Comparison of ENCODE assay signal across 20 cellular contexts in genomic region chr11:26599421-26599820, GRCh38. TPM values are rescaled to one million over a fixed set of nuclear protein-coding genes. Genes with fewer than 3 reads are reported as not detected.
DNase-seq lines count a peak whose midpoint lies in the region; FAIRE-seq and TF ChIP-seq lines count a peak whose summit lies in the region.
"Had no signal": no experiment of that assay in that cellular context is flagged by ENCODE, and none has a peak within 500 bp of the region (broad histone marks: within the 10 kb centered on the region; RNA-seq: fewer than 3 reads in every experiment).

No MANE protein-coding gene starts in this region.

- no peaks in the 10 kb centered on the region for H3K36me3 Mint-ChIP-seq in endodermal cell (ENCODE audit: low read depth)
- H3K36me3 Mint-ChIP-seq: activated naive CD8-positive, alpha-beta T cell treated with anti-CD3 and anti-CD28 coated beads, Interleukin-2, amount 10 ng/mL, durations not matched to agents 7 days and 5 days; CD8-positive, alpha-beta memory T cell had no signal

- H4K91ac ChIP-seq in mesenchymal stem cell (ENCODE audit: low read length) = no peak overlapping the region

- no peak overlapping the region for H3K18ac ChIP-seq in mesenchymal stem cell (ENCODE audit: low read depth in 1 of 2, low read length in 2 of 2)

- H3K9me3 ChIP-seq in mesenchymal stem cell (ENCODE audit: control insufficient read depth, low read length) = no peaks in the 10 kb centered on the region
- no peaks in the 10 kb centered on the region for H3K9me3 ChIP-seq in sigmoid colon
- no peaks in the 10 kb centered on the region for H3K9me3 ChIP-seq in endodermal cell (ENCODE audit: control insufficient read depth, low read length)
- H3K9me3 ChIP-seq: upper lobe of left lung had no signal

- no peak overlapping the region for H3K14ac ChIP-seq in mesenchymal stem cell (ENCODE audit: low read length in 2 of 2)

- no peak overlapping the region for H2AFZ ChIP-seq in mesenchymal stem cell (ENCODE audit: low read depth, low read length)

- peaks cover 11% of the 10 kb centered on the region for H3K4me1 Mint-ChIP-seq in endodermal cell
- H3K4me1 Mint-ChIP-seq: activated CD4-positive, alpha-beta T cell treated with anti-CD3 and anti-CD28 coated beads, Interleukin-2, amount 10 ng/mL, durations not matched to agents 7 days and 5 days; activated naive CD8-positive, alpha-beta T cell treated with anti-CD3 and anti-CD28 coated beads, Interleukin-2, amount 10 ng/mL, durations not matched to agents 7 days and 5 days; CD8-positive, alpha-beta memory T cell had no signal

- no peak overlapping the region for H2BK12ac ChIP-seq in mesenchymal stem cell (ENCODE audit: low read length in 2 of 2)

- no peak for TF ChIP-seq CTCF in sigmoid colon (IDR thresholded peaks at IDR 0.05)
- no peak for TF ChIP-seq CTCF in endodermal cell (conservative IDR thresholded peaks at IDR 0.05)

- no peak for TF ChIP-seq EP300 in sigmoid colon (IDR thresholded peaks at IDR 0.05)

- H3K4ac ChIP-seq in mesenchymal stem cell (ENCODE audit: low read depth in 1 of 2, low read length in 2 of 2) = no peak overlapping the region

- FAIRE-seq in HTR-8/SVneo (lab: Jason Lieb, UNC) = no peak
- FAIRE-seq: colon had no signal

- no peak overlapping the region for H3K4me3 Mint-ChIP-seq in endodermal cell
- H3K4me3 Mint-ChIP-seq: activated CD4-positive, alpha-beta T cell treated with anti-CD3 and anti-CD28 coated beads, Interleukin-2, amount 10 ng/mL, durations not matched to agents 7 days and 5 days; activated naive CD8-positive, alpha-beta T cell treated with anti-CD3 and anti-CD28 coated beads, Interleukin-2, amount 10 ng/mL, durations not matched to agents 7 days and 5 days; activated T-cell treated with anti-CD3 and anti-CD28 coated beads, Interleukin-2, amount 50 U/mL, for 24 hours; CD8-positive, alpha-beta memory T cell; T-helper 2 cell treated with Interferon-gamma antibody and Interleukin-4, amounts not matched to agents 5 μg/mL and 100 μg/mL, for 36 hours had no signal

- intact Hi-C loops in sigmoid colon (cut with DNase I) = no loop called here

- H3K4me2 ChIP-seq in mesenchymal stem cell (ENCODE audit: low read length, poor library complexity, severe bottlenecking) = no peak overlapping the region

- H3K4me1 ChIP-seq in mesenchymal stem cell (ENCODE audit: control insufficient read depth, insufficient read depth, low read depth, low read length) = no peaks in the 10 kb centered on the region
- H3K4me1 ChIP-seq in sigmoid colon = no peaks in the 10 kb centered on the region
- no peaks in the 10 kb centered on the region for H3K4me1 ChIP-seq in endodermal cell (ENCODE audit: control insufficient read depth, insufficient read depth, low read length)
- H3K4me1 ChIP-seq: upper lobe of left lung had no signal

- H3K27me3 ChIP-seq in mesenchymal stem cell (ENCODE audit: control insufficient read depth in 1 of 2, insufficient read depth in 1 of 2, low read length in 2 of 2) (no peaks in the 10 kb centered on the region), sigmoid colon (no peaks in the 10 kb centered on the region), endodermal cell (ENCODE audit: control insufficient read depth, insufficient read depth, low read length, poor library complexity, severe bottlenecking) (no peaks in the 10 kb centered on the region)
- H3K27me3 ChIP-seq: upper lobe of left lung had no signal

- WGBS in mesenchymal stem cell = 88% methylated on average over 2 of the region's 2 CpGs
- WGBS in sigmoid colon, 2 donors = 63 to 85% methylated on average over 2 of the region's 2 CpGs
- 96 to 100% methylated on average over 1 to 2 of the region's 2 CpGs for WGBS in endodermal cell (ENCODE audit: insufficient coverage in 1 of 2, insufficient read length in 1 of 2), 2 experiments

- H2BK5ac ChIP-seq in mesenchymal stem cell (ENCODE audit: low read depth, low read length, poor library complexity, severe bottlenecking) = no peak overlapping the region

- H3K79me1 ChIP-seq in mesenchymal stem cell (replicated peaks; ENCODE audit: low read length, poor library complexity, severe bottlenecking) = no peaks in the 10 kb centered on the region

- H2BK120ac ChIP-seq in mesenchymal stem cell (ENCODE audit: low read depth, low read length) = no peak overlapping the region

- H3K27ac Mint-ChIP-seq in endodermal cell = no peak overlapping the region
- H3K27ac Mint-ChIP-seq: activated CD4-positive, alpha-beta T cell treated with anti-CD3 and anti-CD28 coated beads, Interleukin-2, amount 10 ng/mL, durations not matched to agents 7 days and 5 days; activated naive CD8-positive, alpha-beta T cell treated with anti-CD3 and anti-CD28 coated beads, Interleukin-2, amount 10 ng/mL, durations not matched to agents 7 days and 5 days; activated T-cell treated with anti-CD3 and anti-CD28 coated beads, Interleukin-2, amount 50 U/mL, for 24 hours; CD8-positive, alpha-beta memory T cell; T-helper 2 cell treated with Interferon-gamma antibody and Interleukin-4, amounts not matched to agents 5 μg/mL and 100 μg/mL, for 36 hours had no signal

- H3K4me3 ChIP-seq in mesenchymal stem cell (ENCODE audit: insufficient read depth in 1 of 2, low read depth in 1 of 2, low read length in 2 of 2) (no peak overlapping the region), sigmoid colon (no peak overlapping the region), endodermal cell (ENCODE audit: low read length) (no peak overlapping the region)
- H3K4me3 ChIP-seq: lung, upper lobe of left lung had no signal

- H4K8ac ChIP-seq in mesenchymal stem cell (ENCODE audit: low read length) = no peak overlapping the region

- H3K27me3 Mint-ChIP-seq in endodermal cell (ENCODE audit: insufficient read depth) = no peaks in the 10 kb centered on the region
- H3K27me3 Mint-ChIP-seq: activated CD4-positive, alpha-beta T cell treated with anti-CD3 and anti-CD28 coated beads, Interleukin-2, amount 10 ng/mL, durations not matched to agents 7 days and 5 days; activated naive CD8-positive, alpha-beta T cell treated with anti-CD3 and anti-CD28 coated beads, Interleukin-2, amount 10 ng/mL, durations not matched to agents 7 days and 5 days; activated T-cell treated with anti-CD3 and anti-CD28 coated beads, Interleukin-2, amount 50 U/mL, for 24 hours; CD8-positive, alpha-beta memory T cell had no signal

- H3K9me3 Mint-ChIP-seq in endodermal cell = peaks cover 5% of the 10 kb centered on the region

- H3K36me3 ChIP-seq in mesenchymal stem cell (ENCODE audit: control insufficient read depth in 1 of 2, insufficient read depth in 2 of 2, low read depth in 1 of 2, low read length in 2 of 2) (no peaks in the 10 kb centered on the region), sigmoid colon (no peaks in the 10 kb centered on the region), endodermal cell (ENCODE audit: control insufficient read depth, insufficient read depth, low read length) (no peaks in the 10 kb centered on the region)
- H3K36me3 ChIP-seq: upper lobe of left lung had no signal

- DNase-seq in H4 (ENCODE audit: low spot score) (peak; percentile 31), NCI-H2171 (lab: John Stamatoyannopoulos, UW) (peak; percentile 24), astrocyte of the hippocampus (ENCODE audit: low read depth, low spot score) (peak; percentile 2), mesenchymal stem cell (peak; percentile 60), sigmoid colon (no peak), endodermal cell (no peak), NCI-H187 treated with DMSO at 0.1 percent for 48 hours (lab: John Stamatoyannopoulos, UW) (no peak), HTR-8/SVneo (ENCODE audit: insufficient read length, low spot score) (no peak)
- DNase-seq: activated CD4-positive, alpha-beta T cell treated with anti-CD3 and anti-CD28 coated beads, Interleukin-2, amount 10 ng/mL, durations not matched to agents 7 days and 5 days; activated naive CD8-positive, alpha-beta T cell treated with anti-CD3 and anti-CD28 coated beads, Interleukin-2, amount 10 ng/mL, durations not matched to agents 7 days and 5 days; activated T-cell treated with anti-CD3 and anti-CD28 coated beads, Interleukin-2, amount 50 U/mL, for 24 hours; CD8-positive, alpha-beta memory T cell; GF-D8; retina; stimulated activated CD4-positive, alpha-beta T cell treated with anti-CD3 and anti-CD28 coated beads, Interleukin-4, amount 100 ng/mL, for 1 hour; upper lobe of left lung had no signal

- H3K27ac ChIP-seq in mesenchymal stem cell (ENCODE audit: low read length, poor library complexity, severe bottlenecking) (no peak overlapping the region), sigmoid colon (no peak overlapping the region), endodermal cell (ENCODE audit: low read depth, low read length) (no peak overlapping the region)
- H3K27ac ChIP-seq: upper lobe of left lung had no signal

- H2BK15ac ChIP-seq in mesenchymal stem cell (ENCODE audit: low read depth, poor library complexity, severe bottlenecking) = no peak overlapping the region

- no peak for TF ChIP-seq POLR2A in sigmoid colon (IDR thresholded peaks at IDR 0.05)

- no peak overlapping the region for H2AK5ac ChIP-seq in mesenchymal stem cell (ENCODE audit: low read length, severe bottlenecking)

- peak overlapping the region; percentile 28 for H3K9ac ChIP-seq in mesenchymal stem cell (ENCODE audit: low read length)
- no peak overlapping the region for H3K9ac ChIP-seq in endodermal cell (ENCODE audit: extremely low read depth, low read length, poor library complexity, severe bottlenecking)

- no peak overlapping the region for H3K23ac ChIP-seq in mesenchymal stem cell (ENCODE audit: low read length in 2 of 2)

RNA-seq across cellular contexts. Expression of gene MUC15, which starts 27.4 kb away (rescaled TPM):
- total RNA-seq in H4 (2014; rRNA removed; shearing (Covaris generic)) = 5.9 and 9.3 TPM in 2 replicates
- polyA plus RNA-seq in mesenchymal stem cell (2013, experiment 1 of 2) = not detected
- polyA plus RNA-seq in mesenchymal stem cell (2013, experiment 2 of 2) = not detected
- total RNA-seq in sigmoid colon (not detected), endodermal cell (not detected)
- polyA plus RNA-seq in sigmoid colon = not detected
- not detected for polyA plus RNA-seq in endodermal cell (2013, experiment 1 of 2)
- polyA plus RNA-seq in endodermal cell (2013, experiment 2 of 2) = not detected
- total RNA-seq: activated CD4-positive, alpha-beta T cell treated with anti-CD3 and anti-CD28 coated beads, Interleukin-2, amount 10 ng/mL, durations not matched to agents 7 days and 5 days; activated naive CD8-positive, alpha-beta T cell treated with anti-CD3 and anti-CD28 coated beads, Interleukin-2, amount 10 ng/mL, durations not matched to agents 7 days and 5 days; CD8-positive, alpha-beta memory T cell had no signal
- polyA plus RNA-seq: CD8-positive, alpha-beta memory T cell; neural cell had no signal

Comparison
In these comparisons a context has a peak if more than half of its experiments do, and no peak if none do; other contexts are left out.
1. DNase-seq: peak in H4 (single experiment), NCI-H2171 (single experiment), astrocyte of the hippocampus (single experiment) and mesenchymal stem cell (single experiment); none in sigmoid colon (single experiment), endodermal cell (single experiment), NCI-H187 treated with DMSO at 0.1 percent for 48 hours (single experiment) and HTR-8/SVneo (single experiment).